ENCODE assay signal across 37 cellular contexts in genomic region chr2:224416656-224417360, GRCh38. TPM values are rescaled to one million over a fixed set of nuclear protein-coding genes. Genes with fewer than 3 reads are reported as not detected.
"Had no signal": no experiment of that assay in that cellular context is flagged by ENCODE, and none has a peak within 500 bp of the region (broad histone marks: within the 10 kb centered on the region; RNA-seq: fewer than 3 reads in every experiment).

No MANE protein-coding gene starts in this region.

- H3K36me3 ChIP-seq: brain microvascular endothelial cell, esophagus muscularis mucosa, heart right ventricle, neutrophil, ovary, prostate gland, sigmoid colon, transverse colon, uterus, WERI-Rb-1 had no signal

- H3K9me3 ChIP-seq: esophagus muscularis mucosa, neutrophil, prostate gland, sigmoid colon, testis, transverse colon, uterus had no signal

- H3K27ac ChIP-seq: brain microvascular endothelial cell, esophagus muscularis mucosa, neutrophil, ovary, prostate gland, sigmoid colon, testis, transverse colon, uterus, WERI-Rb-1 had no signal

- H3K4me1 ChIP-seq: esophagus muscularis mucosa, prostate gland, sigmoid colon, testis, transverse colon, uterus had no signal

- H3K27me3 ChIP-seq: brain microvascular endothelial cell, esophagus muscularis mucosa, heart right ventricle, neutrophil, ovary, sigmoid colon, testis, transverse colon, uterus had no signal

- H3K4me3 ChIP-seq: esophagus muscularis mucosa, heart right ventricle, ovary, prostate gland, sigmoid colon, testis, transverse colon, uterus had no signal

- DNase-seq: activated CD4-positive, alpha-beta memory T cell treated with anti-CD3 and anti-CD28 coated beads for 36 hours; activated CD4-positive, alpha-beta T cell treated with anti-CD3 and anti-CD28 coated beads, Interleukin-2, amount 10 ng/mL, durations not matched to agents 24 days and 14 days; activated CD4-positive, CD25-positive, alpha-beta regulatory T cell treated with anti-CD3 and anti-CD28 coated beads, Interleukin-2, amount 50 U/mL, for 72 hours; activated CD8-positive, alpha-beta memory T cell treated with anti-CD3 and anti-CD28 coated beads, Interleukin-2, amount 50 U/mL, for 4 hours; activated effector memory CD4-positive, alpha-beta T cell treated with anti-CD3 and anti-CD28 coated beads, Interleukin-2, amount 50 U/mL, for 16 hours; activated naive CD4-positive, alpha-beta T cell treated with anti-CD3 and anti-CD28 coated beads for 36 hours; activated naive CD8-positive, alpha-beta T cell treated with anti-CD3 and anti-CD28 coated beads, Interleukin-2, amount 10 ng/mL, durations not matched to agents 7 days and 5 days; activated T-cell treated with anti-CD3 and anti-CD28 coated beads, Interleukin-2, amount 50 U/mL, for 1 hour; brain microvascular endothelial cell; caudate nucleus; cortex of kidney; effector memory CD8-positive, alpha-beta T cell; foreskin melanocyte; heart right ventricle; islet precursor cell; left cardiac atrium; left ventricle myocardium superior; naive B cell; nephron progenitor cell; ovary; retina; sigmoid colon; small intestine; stimulated activated CD4-positive, alpha-beta T cell treated with anti-CD3 and anti-CD28 coated beads, Interleukin-4, amount 100 ng/mL, for 4 hours; stimulated activated CD8-positive, alpha-beta memory T cell treated with anti-CD3 and anti-CD28 coated beads, Interleukin-4, amount 100 ng/mL, for 48 hours; stimulated activated naive B cell treated with anti-CD40 and anti-IgM and Interleukin-4, amounts not matched to agents 10 μg/mL and 1 μg/mL and 100 μg/mL, for 72 hours; T-helper 9 cell; testis; transverse colon; uterus; WERI-Rb-1 had no signal

RNA-seq across cellular contexts. Expression of gene FAM124B, which starts 14.9 kb away (rescaled TPM):
- total RNA-seq: astrocyte, chondrocyte, mesothelial cell of epicardium had no signal
